15 cellular contexts compared by ENCODE assay signal in genomic region chr2:136510244-136510643, GRCh38.
"Had no signal": no experiment of that assay in that cellular context is flagged by ENCODE, and none has a peak within 500 bp of the region (broad histone marks: within the 10 kb centered on the region; RNA-seq: fewer than 3 reads in every experiment).

No MANE protein-coding gene starts in this region.

- H3K27me3 ChIP-seq: adrenal gland, gastroesophageal sphincter, pancreas, upper lobe of right lung had no signal

- H3K36me3 ChIP-seq: adrenal gland, gastroesophageal sphincter, pancreas, upper lobe of right lung had no signal

- H3K4me1 ChIP-seq: adrenal gland, gastroesophageal sphincter, pancreas, upper lobe of right lung had no signal

- DNase-seq: activated CD8-positive, alpha-beta memory T cell treated with anti-CD3 and anti-CD28 coated beads for 24 hours; activated CD8-positive, alpha-beta memory T cell treated with anti-CD3 and anti-CD28 coated beads, Interleukin-2, amount 50 U/mL, for 4 hours; activated T-cell treated with anti-CD3 and anti-CD28 coated beads, Interleukin-2, amount 50 U/mL, for 24 hours; adrenal gland; effector memory CD8-positive, alpha-beta T cell; head of caudate nucleus; hypothalamus; left ventricle myocardium superior; pancreas; right cardiac atrium; stimulated activated CD4-positive, alpha-beta T cell treated with anti-CD3 and anti-CD28 coated beads, Interleukin-4, amount 100 ng/mL, for 4 hours; stimulated activated naive CD8-positive, alpha-beta T cell treated with anti-CD3 and anti-CD28 coated beads, Interleukin-15, Interleukin-2, amounts not matched to agents 100 U/mL and 50 U/mL, for 24 hours; T-helper 9 cell; upper lobe of right lung had no signal

- H3K9me3 ChIP-seq: adrenal gland, gastroesophageal sphincter, pancreas, upper lobe of right lung had no signal

- H3K4me3 ChIP-seq: adrenal gland, gastroesophageal sphincter, pancreas, upper lobe of right lung had no signal

- H3K27ac ChIP-seq: adrenal gland, gastroesophageal sphincter, pancreas, upper lobe of right lung had no signal
